15 cellular contexts compared by ENCODE assay signal in the genomic region with DNA sequence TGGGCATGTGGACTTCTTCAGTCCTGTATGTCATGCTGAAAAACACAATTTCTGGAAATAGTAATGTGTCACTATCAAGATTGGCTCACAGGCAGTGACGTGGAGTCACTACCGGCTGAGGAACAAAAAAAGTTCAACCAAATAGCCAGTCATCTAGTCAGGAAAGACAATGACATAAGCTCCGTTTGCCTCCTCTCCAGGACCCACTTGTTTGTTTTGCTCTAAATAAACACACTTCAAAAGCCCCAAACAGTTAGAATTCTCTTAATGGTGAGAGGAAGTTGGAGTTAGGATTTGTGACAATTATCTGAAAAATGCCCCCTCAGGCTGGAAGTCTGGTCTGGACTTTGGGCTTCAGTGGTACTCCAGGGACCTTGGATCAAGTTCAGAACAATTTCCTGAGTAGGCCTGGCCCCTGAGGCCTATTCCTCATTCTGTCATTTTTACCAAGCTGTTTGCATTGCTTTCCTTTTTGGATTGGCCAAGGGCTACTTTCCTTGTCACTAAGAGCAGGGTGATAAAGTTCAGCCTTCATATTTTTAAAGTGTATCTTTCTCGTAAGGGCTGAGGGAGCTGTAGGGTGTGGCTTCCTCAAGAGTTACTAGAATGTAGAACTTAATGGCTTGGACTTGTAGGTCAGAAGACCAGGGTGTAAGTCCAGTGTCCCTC.
DNase-seq lines count a peak whose midpoint lies in the region; ATAC-seq, FAIRE-seq and TF ChIP-seq lines count a peak whose summit lies in the region.
"Had no signal": no experiment of that assay in that cellular context is flagged by ENCODE, and none has a peak within 500 bp of the region (broad histone marks: within the 10 kb centered on the region; RNA-seq: fewer than 3 reads in every experiment).

No MANE protein-coding gene starts in this region.

- no peak overlapping the region for H3K18ac ChIP-seq in trophoblast cell (ENCODE audit: low read length)

- no peak overlapping the region for H4K91ac ChIP-seq in trophoblast cell (ENCODE audit: low read depth, low read length)

- no peaks in the 10 kb centered on the region for H3K36me3 Mint-ChIP-seq in astrocyte (ENCODE audit: low read depth, unreplicated experiment)
- H3K36me3 Mint-ChIP-seq in activated CD8-positive, alpha-beta memory T cell treated with anti-CD3 and anti-CD28 coated beads, Interleukin-2, amount 10 ng/mL, durations not matched to agents 7 days and 5 days = peaks cover 1% of the 10 kb centered on the region
- H3K36me3 Mint-ChIP-seq: activated naive CD8-positive, alpha-beta T cell; CD8-positive, alpha-beta T cell had no signal

- no peak overlapping the region for H3K4ac ChIP-seq in trophoblast cell (ENCODE audit: low read depth, low read length)

- CTCF ChIA-PET in activated CD8-positive, alpha-beta memory T cell treated with anti-CD3 and anti-CD28 coated beads, Interleukin-2, amount 10 ng/mL, durations not matched to agents 7 days and 5 days (lab: Charles Lee) = no interaction called here

- no peak overlapping the region for H2AK5ac ChIP-seq in trophoblast cell (ENCODE audit: low read length)

- FAIRE-seq in astrocyte (lab: Jason Lieb, UNC) = no peak

- no CpG with 5 or more reads among the region's 4 CpGs for WGBS in trophoblast cell (ENCODE audit: extremely low coverage, insufficient coverage, insufficient read length)

- ATAC-seq in GM21786 (IDR thresholded peaks at IDR 0.05; ENCODE audit: unreplicated experiment) = no peak
- ATAC-seq in activated CD8-positive, alpha-beta memory T cell treated with anti-CD3 and anti-CD28 coated beads, Interleukin-2, amount 10 ng/mL, durations not matched to agents 7 days and 5 days = no peak
- ATAC-seq: CD8-positive, alpha-beta T cell had no signal

- DNase-seq in ELR (ENCODE audit: low read depth) = peak; percentile 49
- DNase-seq in astrocyte (ENCODE audit: low read depth) = no peak
- no peak for DNase-seq in left ventricle myocardium inferior
- peak; percentile 75 to 83 for DNase-seq in trophoblast cell
- DNase-seq in activated CD4-positive, alpha-beta T cell treated with anti-CD3 and anti-CD28 coated beads, Interleukin-2, amount 50 U/mL, for 1 hour = no peak
- no peak for DNase-seq in posterior vena cava (ENCODE audit: low spot score)
- no peak for DNase-seq in activated CD8-positive, alpha-beta memory T cell treated with anti-CD3 and anti-CD28 coated beads, Interleukin-2, amount 10 ng/mL, durations not matched to agents 7 days and 5 days
- DNase-seq: CD8-positive, alpha-beta T cell; head of caudate nucleus; midbrain; NCI-H446 treated with DMSO at 0.1 percent for 48 hours; retina; substantia nigra had no signal

- H3K27me3 ChIP-seq in astrocyte (ENCODE audit: insufficient read depth, low read length) = no peaks in the 10 kb centered on the region
- no peaks in the 10 kb centered on the region for H3K27me3 ChIP-seq in left ventricle myocardium inferior (ENCODE audit: low read depth)
- no peaks in the 10 kb centered on the region for H3K27me3 ChIP-seq in trophoblast cell (ENCODE audit: insufficient read depth, low read length)

- H3K27ac ChIP-seq in astrocyte (ENCODE audit: low read depth, low read length) (no peak overlapping the region), left ventricle myocardium inferior (replicated peaks) (peak overlapping the region; percentile 71), trophoblast cell (ENCODE audit: low read depth, low read length) (no peak overlapping the region)

- no peak overlapping the region for H2BK120ac ChIP-seq in trophoblast cell (ENCODE audit: insufficient read depth, low read length, poor library complexity)

- no peaks in the 10 kb centered on the region for H3K79me1 ChIP-seq in trophoblast cell (ENCODE audit: low read length)

- no peak overlapping the region for H4K12ac ChIP-seq in trophoblast cell (ENCODE audit: low read depth, low read length)

- H2BK5ac ChIP-seq in trophoblast cell (ENCODE audit: low read depth, low read length, poor library complexity) = no peak overlapping the region

- H2AFZ ChIP-seq in astrocyte (ENCODE audit: low read depth, low read length) = peak overlapping the region; percentile 42
- H2AFZ ChIP-seq in trophoblast cell (ENCODE audit: insufficient read depth, low read length, poor library complexity) = no peak overlapping the region

- H3K4me2 ChIP-seq in astrocyte (ENCODE audit: low read length) = no peak overlapping the region
- H3K4me2 ChIP-seq in trophoblast cell (ENCODE audit: low read length) = no peak overlapping the region

- no peak overlapping the region for H2BK12ac ChIP-seq in trophoblast cell (ENCODE audit: low read length)

- H3K9ac ChIP-seq in astrocyte (ENCODE audit: low read length) (no peak overlapping the region), trophoblast cell (ENCODE audit: low read length) (peak overlapping the region; percentile 16)

- peak overlapping the region; percentile 82 for H3K23ac ChIP-seq in trophoblast cell (ENCODE audit: low read length)

- H3K4me1 ChIP-seq in astrocyte (ENCODE audit: insufficient read depth, low read length) (peaks cover 5% of the 10 kb centered on the region), left ventricle myocardium inferior (peaks cover 21% of the 10 kb centered on the region), trophoblast cell (ENCODE audit: control insufficient read depth in 1 of 2, insufficient read depth in 2 of 2, low read length in 2 of 2) (no peaks in the 10 kb centered on the region)

- no peaks in the 10 kb centered on the region for H4K20me1 ChIP-seq in astrocyte (ENCODE audit: insufficient read depth, low read length)

- no peak overlapping the region for H4K8ac ChIP-seq in trophoblast cell (ENCODE audit: low read depth, low read length)

- H3K4me1 Mint-ChIP-seq in astrocyte (ENCODE audit: low read depth, unreplicated experiment) = no peaks in the 10 kb centered on the region
- peaks cover 33% of the 10 kb centered on the region for H3K4me1 Mint-ChIP-seq in activated CD8-positive, alpha-beta memory T cell treated with anti-CD3 and anti-CD28 coated beads, Interleukin-2, amount 10 ng/mL, durations not matched to agents 7 days and 5 days

- peaks cover 5% of the 10 kb centered on the region for H3K9me3 Mint-ChIP-seq in astrocyte (ENCODE audit: unreplicated experiment)
- H3K9me3 Mint-ChIP-seq in activated CD8-positive, alpha-beta memory T cell treated with anti-CD3 and anti-CD28 coated beads, Interleukin-2, amount 10 ng/mL, durations not matched to agents 7 days and 5 days (ENCODE audit: low read depth) = no peaks in the 10 kb centered on the region
- H3K9me3 Mint-ChIP-seq: CD8-positive, alpha-beta T cell had no signal

- no peak overlapping the region for H3K27ac Mint-ChIP-seq in astrocyte (ENCODE audit: unreplicated experiment)
- no peak overlapping the region for H3K27ac Mint-ChIP-seq in activated CD8-positive, alpha-beta memory T cell treated with anti-CD3 and anti-CD28 coated beads, Interleukin-2, amount 10 ng/mL, durations not matched to agents 7 days and 5 days
- H3K27ac Mint-ChIP-seq: activated naive CD8-positive, alpha-beta T cell; CD8-positive, alpha-beta T cell had no signal

- intact Hi-C loops in left ventricle myocardium inferior (cut with micrococcal nuclease) (no loop called here), posterior vena cava (cut with DNase I) (loop anchor here (10.0 kb wide), 2 partner anchors 58 to 98 kb away; no protein-coding TSS in a partner anchor)

- TF ChIP-seq CTCF in astrocyte (IDR thresholded peaks at IDR 0.05; ENCODE audit: insufficient read depth, low read depth, low read length) (no peak), left ventricle myocardium inferior (IDR thresholded peaks at IDR 0.05; ENCODE audit: borderline replicate concordance) (no peak)

- H3K36me3 ChIP-seq in astrocyte (ENCODE audit: insufficient read depth, low read length) (no peaks in the 10 kb centered on the region), left ventricle myocardium inferior (no peaks in the 10 kb centered on the region), trophoblast cell (ENCODE audit: control insufficient read depth in 1 of 2, insufficient read depth in 2 of 2, low read length in 2 of 2) (no peaks in the 10 kb centered on the region)

- H3K27me3 Mint-ChIP-seq in astrocyte (ENCODE audit: low read depth, unreplicated experiment) = peaks cover 6% of the 10 kb centered on the region
- H3K27me3 Mint-ChIP-seq in activated CD8-positive, alpha-beta memory T cell treated with anti-CD3 and anti-CD28 coated beads, Interleukin-2, amount 10 ng/mL, durations not matched to agents 7 days and 5 days = no peaks in the 10 kb centered on the region
- H3K27me3 Mint-ChIP-seq: activated naive CD8-positive, alpha-beta T cell had no signal

- H3K4me3 ChIP-seq in astrocyte (ENCODE audit: insufficient read depth, low read depth, low read length) = no peak overlapping the region
- H3K4me3 ChIP-seq in left ventricle myocardium inferior = no peak overlapping the region
- no peak overlapping the region for H3K4me3 ChIP-seq in trophoblast cell (ENCODE audit: low read depth, low read length)

- H3K4me3 Mint-ChIP-seq in astrocyte (ENCODE audit: unreplicated experiment) = no peak overlapping the region
- no peak overlapping the region for H3K4me3 Mint-ChIP-seq in activated CD8-positive, alpha-beta memory T cell treated with anti-CD3 and anti-CD28 coated beads, Interleukin-2, amount 10 ng/mL, durations not matched to agents 7 days and 5 days
- H3K4me3 Mint-ChIP-seq: activated naive CD8-positive, alpha-beta T cell; CD8-positive, alpha-beta T cell had no signal

- H3K79me2 ChIP-seq in astrocyte (ENCODE audit: insufficient read depth, low read length) = no peaks in the 10 kb centered on the region
- H3K79me2 ChIP-seq in trophoblast cell (ENCODE audit: control insufficient read depth, insufficient read depth, low read length, poor library complexity) = no peaks in the 10 kb centered on the region

- H3K9me3 ChIP-seq in astrocyte (ENCODE audit: insufficient read depth, low read depth, low read length) = no peaks in the 10 kb centered on the region
- peaks cover 6% of the 10 kb centered on the region for H3K9me3 ChIP-seq in left ventricle myocardium inferior (replicated peaks)
- peaks cover 2% of the 10 kb centered on the region for H3K9me3 ChIP-seq in trophoblast cell (ENCODE audit: insufficient read depth, low read depth, low read length)

- no peak overlapping the region for H3K14ac ChIP-seq in trophoblast cell (ENCODE audit: low read length)

Comparison
In these comparisons a context has a peak if more than half of its experiments do, and no peak if none do; other contexts are left out.
1. DNase-seq: peak in ELR (single experiment) and trophoblast cell (2 of 2); none in astrocyte (single experiment), left ventricle myocardium inferior (single experiment), activated CD4-positive, alpha-beta T cell treated with anti-CD3 and anti-CD28 coated beads, Interleukin-2, amount 50 U/mL, for 1 hour (single experiment), posterior vena cava (single experiment) and activated CD8-positive, alpha-beta memory T cell treated with anti-CD3 and anti-CD28 coated beads, Interleukin-2, amount 10 ng/mL, durations not matched to agents 7 days and 5 days (single experiment).